Comparison of ENCODE assay signal across 13 cellular contexts in genomic region chr2:11393711-11394236, GRCh38. TPM values are rescaled to one million over a fixed set of nuclear protein-coding genes. Genes with fewer than 3 reads are reported as not detected.
A peak's percentile ranks its signal among the peaks of the same experiment; 100 is the strongest.
DNase-seq lines count a peak whose midpoint lies in the region; ATAC-seq, FAIRE-seq and TF ChIP-seq lines count a peak whose summit lies in the region.
"Had no signal": no experiment of that assay in that cellular context is flagged by ENCODE, and none has a peak within 500 bp of the region (broad histone marks: within the 10 kb centered on the region; RNA-seq: fewer than 3 reads in every experiment).

No MANE protein-coding gene starts in this region.

- H4K91ac ChIP-seq in H1 (replicated peaks; ENCODE audit: insufficient read length, low read length), result no peak overlapping the region

- H3K27ac ChIP-seq in SJSA1, result peak overlapping the region; percentile 95
- no peak overlapping the region for H3K27ac ChIP-seq in H1 (ENCODE audit: low read depth, low read length)
- H3K27ac ChIP-seq in tibial artery, result peak overlapping the region; percentile 73 to 84
- H3K27ac ChIP-seq: neutrophil, VCaP had no signal

- no peak overlapping the region for H2BK15ac ChIP-seq in H1 (ENCODE audit: low read length)

- peaks cover 0 to 2% of the 10 kb centered on the region in 2 experiments for H4K20me1 ChIP-seq in H1 (replicated peaks in 1 of 2; ENCODE audit: control insufficient read depth in 1 of 2, insufficient read depth in 2 of 2, low read length in 2 of 2)

- no peak overlapping the region for H3K4me3 ChIP-seq in SJSA1
- H3K4me3 ChIP-seq in H1 (ENCODE audit: extremely low read depth in 1 of 4, insufficient read depth in 2 of 4, low read depth in 3 of 4, low read length in 4 of 4), result no peak overlapping the region
- peak overlapping the region; percentile 12 to 20 for H3K4me3 ChIP-seq in tibial artery
- H3K4me3 ChIP-seq: body of pancreas had no signal

- H2BK120ac ChIP-seq in H1 (replicated peaks; ENCODE audit: low read depth, low read length), result no peak overlapping the region

- H2AFZ ChIP-seq in H1 (ENCODE audit: low read length), result 0 out of 2 replicates have a peak overlapping the region, but pooled peaks have one; percentile 1

- peak overlapping the region; percentile 55; the same call in 1 of the 2 replicates for H2BK12ac ChIP-seq in H1 (ENCODE audit: low read depth, low read length)

- peaks cover 37% of the 10 kb centered on the region for H3K4me1 Mint-ChIP-seq in mesothelial cell of epicardium

- H3K18ac ChIP-seq in H1 (ENCODE audit: extremely low read depth, low read length), result peak overlapping the region; percentile 53; the same call in 1 of the 2 replicates

- H3K4me2 ChIP-seq in H1 (ENCODE audit: insufficient read depth in 1 of 2, low read depth in 2 of 2, low read length in 2 of 2), result no peak overlapping the region; a peak in 1 of 4 replicates

- H3K23ac ChIP-seq in H1 (ENCODE audit: insufficient read length), result no peak overlapping the region

- H3K14ac ChIP-seq in H1 (ENCODE audit: insufficient read length), result no peak overlapping the region

- H3K27ac Mint-ChIP-seq in mesothelial cell of epicardium, result peak overlapping the region; percentile 92

- H2BK5ac ChIP-seq in H1 (ENCODE audit: low read depth, low read length), result no peak overlapping the region

- DNase-seq in SJSA1 (ENCODE audit: low read depth in 1 of 2, low spot score in 2 of 2), result peak; percentile 80 to 82
- no peak for DNase-seq in H1 (ENCODE audit: low read depth in 1 of 2, low spot score in 2 of 2)
- no peak for DNase-seq in mesothelial cell of epicardium (ENCODE audit: low spot score in 2 of 2, unreplicated experiment in 2 of 2)
- peak in 1 of 2 donors; percentile 64 for DNase-seq in tibial artery
- no peak for DNase-seq in NCI-H146 (lab: John Stamatoyannopoulos, UW)
- DNase-seq: body of pancreas; SIG-M5; stimulated activated naive CD4-positive, alpha-beta T cell treated with Interleukin-2 at 50 U/mL for 16 hours had no signal

- TF ChIP-seq EP300 in H1 (IDR thresholded peaks at IDR 0.05; ENCODE audit: borderline replicate concordance in 1 of 2, low read depth in 2 of 2, low read length in 2 of 2), result no peak

- WGBS in H1 (ENCODE audit: extremely low coverage in 1 of 2, insufficient coverage in 1 of 2, insufficient read length in 1 of 2, insufficient replicate concordance in 2 of 2, low coverage in 1 of 2, low lambda C conversion rate in 2 of 2, missing lambda C conversion rate in 1 of 2), 2 experiments, result 83% methylated on average over 11 of the region's 11 CpGs; no CpG with 5 or more reads in 1 of the 2 experiments

- TF ChIP-seq CTCF in H1 (IDR thresholded peaks at IDR 0.05; ENCODE audit: control extremely low read depth in 1 of 3, insufficient read depth in 1 of 3, low read depth in 1 of 3, low read length in 3 of 3) (no peak), mesothelial cell of epicardium (IDR thresholded peaks at IDR 0.05; ENCODE audit: unreplicated experiment) (no peak), tibial artery (IDR thresholded peaks at IDR 0.05) (no peak)

- CTCF ChIA-PET in H1 (lab: Charles Lee; ENCODE audit: partially characterized antibody), result interaction anchor here (0.7 to 1.8 kb wide), 3 partner anchors 52 to 261 kb away, joined by 3 to 5 read pairs (median 5); a partner anchor contains a TSS

- no peak overlapping the region for H3K56ac ChIP-seq in H1 (replicated peaks; ENCODE audit: insufficient read length, low read depth, low read length)

- H3K27me3 ChIP-seq in SJSA1 (replicated peaks) (no peaks in the 10 kb centered on the region), H1 (replicated peaks in 1 of 4; ENCODE audit: control insufficient read depth in 3 of 4, extremely low read depth in 1 of 4, insufficient read depth in 3 of 4, low read length in 3 of 4) (no peaks in the 10 kb centered on the region), tibial artery (no peaks in the 10 kb centered on the region)
- H3K27me3 ChIP-seq: body of pancreas, neutrophil had no signal

- no peak overlapping the region for H2AK5ac ChIP-seq in H1 (ENCODE audit: low read depth, low read length)

- no peak for TF ChIP-seq RAD21 in H1 (IDR thresholded peaks at IDR 0.05 in 1 of 2, conservative IDR thresholded peaks at IDR 0.05 in 1 of 2; ENCODE audit: low read depth in 2 of 2, low read length in 2 of 2)

- H4K5ac ChIP-seq in H1 (ENCODE audit: insufficient read length, low read depth, low read length), result no peak overlapping the region

- H3K4me1 ChIP-seq in SJSA1 (replicated peaks), result peaks cover 53% of the 10 kb centered on the region
- H3K4me1 ChIP-seq in H1 (replicated peaks in 1 of 4; ENCODE audit: control insufficient read depth in 3 of 4, insufficient read depth in 4 of 4, low read length in 3 of 4), result peaks cover 4 to 20% (median 14%) of the 10 kb centered on the region in 4 experiments
- H3K4me1 ChIP-seq in tibial artery, result peaks cover 0 to 74% (median 60%) of the 10 kb centered on the region in 4 donors

- H3K79me2 ChIP-seq in H1 (ENCODE audit: control insufficient read depth in 1 of 2, insufficient read depth in 2 of 2, low read length in 2 of 2), result no peaks in the 10 kb centered on the region

- no peak overlapping the region for H3K4ac ChIP-seq in H1 (replicated peaks; ENCODE audit: insufficient read length, low read depth, low read length)

- no peaks in the 10 kb centered on the region for H3K27me3 Mint-ChIP-seq in mesothelial cell of epicardium (ENCODE audit: low read depth)

- no peak for FAIRE-seq in H1 (lab: Jason Lieb, UNC)
- FAIRE-seq: keratinocyte had no signal

- intact Hi-C loops in tibial artery (cut with DNase I; ENCODE audit: low total_unique reads), result no loop called here

- no peaks in the 10 kb centered on the region for H3K23me2 ChIP-seq in H1 (ENCODE audit: low read depth, low read length)

- no peak overlapping the region for H3K4me3 Mint-ChIP-seq in mesothelial cell of epicardium

- no peak overlapping the region for H3K9ac ChIP-seq in H1 (replicated peaks in 1 of 4; ENCODE audit: extremely low read depth in 1 of 4, low read depth in 3 of 4, low read length in 3 of 4)

- TF ChIP-seq POLR2A in H1 (IDR thresholded peaks at IDR 0.05; ENCODE audit: control extremely low read depth in 1 of 2, low read depth in 2 of 2, low read length in 2 of 2), result no peak

- H3K36me3 Mint-ChIP-seq in mesothelial cell of epicardium, result no peaks in the 10 kb centered on the region

- H3K9me3 ChIP-seq in SJSA1 (replicated peaks) (no peaks in the 10 kb centered on the region), H1 (ENCODE audit: insufficient read depth in 2 of 2, low read depth in 1 of 2, low read length in 1 of 2) (no peaks in the 10 kb centered on the region), tibial artery (no peaks in the 10 kb centered on the region)
- H3K9me3 ChIP-seq: body of pancreas, neutrophil had no signal

- ATAC-seq in GM18867 (IDR thresholded peaks at IDR 0.05; ENCODE audit: unreplicated experiment), result no peak
- ATAC-seq in GM18861 (IDR thresholded peaks at IDR 0.05; ENCODE audit: unreplicated experiment), result no peak
- ATAC-seq: body of pancreas had no signal

- no peaks in the 10 kb centered on the region for H3K36me3 ChIP-seq in SJSA1
- no peaks in the 10 kb centered on the region for H3K36me3 ChIP-seq in H1 (ENCODE audit: control insufficient read depth in 2 of 4, insufficient read depth in 4 of 4, low read length in 3 of 4)
- H3K36me3 ChIP-seq in tibial artery, result no peaks in the 10 kb centered on the region
- H3K36me3 ChIP-seq: neutrophil had no signal

- no peak overlapping the region for H2BK20ac ChIP-seq in H1 (ENCODE audit: low read length)

- no peak overlapping the region for H4K8ac ChIP-seq in H1 (ENCODE audit: extremely low read depth, insufficient read depth, low read length)

- H3K9me3 Mint-ChIP-seq in mesothelial cell of epicardium, result no peaks in the 10 kb centered on the region

- no peaks in the 10 kb centered on the region for H3K79me1 ChIP-seq in H1 (ENCODE audit: low read depth, low read length)

- POLR2A ChIA-PET in H1 (lab: Charles Lee; ENCODE audit: partially characterized antibody), result interaction anchor here (1.7 kb wide), 1 partner anchor 10 kb away, joined by 3 read pairs; no protein-coding TSS in a partner anchor

TF ChIP-seq in H1, 55 proteins besides CTCF, POLR2A, EP300 and RAD21 (continues in another document):
- no peak for TF ChIP-seq TAF7 (optimal IDR thresholded peaks at IDR 0.05; ENCODE audit: borderline replicate concordance, low read depth, low read length)
- TF ChIP-seq, protein P1, sequence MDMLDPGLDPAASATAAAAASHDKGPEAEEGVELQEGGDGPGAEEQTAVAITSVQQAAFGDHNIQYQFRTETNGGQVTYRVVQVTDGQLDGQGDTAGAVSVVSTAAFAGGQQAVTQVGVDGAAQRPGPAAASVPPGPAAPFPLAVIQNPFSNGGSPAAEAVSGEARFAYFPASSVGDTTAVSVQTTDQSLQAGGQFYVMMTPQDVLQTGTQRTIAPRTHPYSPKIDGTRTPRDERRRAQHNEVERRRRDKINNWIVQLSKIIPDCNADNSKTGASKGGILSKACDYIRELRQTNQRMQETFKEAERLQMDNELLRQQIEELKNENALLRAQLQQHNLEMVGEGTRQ (IDR thresholded peaks at IDR 0.05; ENCODE audit: low read length), result no peak
- no peak for TF ChIP-seq ASH2L (IDR thresholded peaks at IDR 0.05; ENCODE audit: low read length)
- no peak for TF ChIP-seq YY1 (IDR thresholded peaks at IDR 0.05; ENCODE audit: low read depth, low read length)
- no peak for TF ChIP-seq CBX5 (IDR thresholded peaks at IDR 0.05; ENCODE audit: low read depth, low read length)
- TF ChIP-seq HDAC2 (IDR thresholded peaks at IDR 0.05; ENCODE audit: borderline replicate concordance in 1 of 2, low read depth in 2 of 2, low read length in 2 of 2), result no peak
- TF ChIP-seq RNF2 (IDR thresholded peaks at IDR 0.05; ENCODE audit: borderline replicate concordance, low read depth, low read length, missing control alignments, poor library complexity, severe bottlenecking), result no peak
- no peak for TF ChIP-seq TEAD4 (IDR thresholded peaks at IDR 0.05; ENCODE audit: low read depth, low read length)
- TF ChIP-seq SIN3A (conservative IDR thresholded peaks at IDR 0.05 in 1 of 2, IDR thresholded peaks at IDR 0.05 in 1 of 2; ENCODE audit: low read depth in 1 of 2, low read length in 2 of 2), result no peak
- no peak for TF ChIP-seq RXRA (IDR thresholded peaks at IDR 0.05; ENCODE audit: insufficient read depth, low read depth, low read length)
- no peak for TF ChIP-seq POU5F1 (IDR thresholded peaks at IDR 0.05; ENCODE audit: low read depth, low read length)

RNA-seq across cellular contexts. Expression of gene ROCK2, which starts 49.3 kb away (rescaled TPM):
- total RNA-seq in SJSA1 (2014; rRNA removed; shearing (Covaris generic)), result 56.0 and 79.3 TPM in 2 replicates
- total RNA-seq in H1 (2021; fragmentation: NEBNext Ultra II Directional; extraction: Animal tissue kit (Norgen Biotek cat#: 25700)), result 28.8 and 29.0 TPM in 2 replicates
- 1.7 and 2.7 TPM in 2 replicates for polyA plus RNA-seq in H1 (2011; rRNA removed)
- polyA plus RNA-seq in H1 (2011; cell fraction: cytosol; rRNA removed), result 3.5 TPM
- 1.8 TPM for polyA plus RNA-seq in H1 (2011; cell fraction: nucleus; rRNA removed)
- polyA plus RNA-seq in H1 (2012, experiment 1 of 2), result 5.7 to 15.7 TPM (median 8.3 TPM) in 4 replicates
- 0.45 TPM for polyA plus RNA-seq in H1 (2012, experiment 2 of 2)
- 15.7 TPM for polyA plus RNA-seq in H1 (2013, experiment 1 of 2)
- polyA plus RNA-seq in H1 (2013, experiment 2 of 2), result 15.4 TPM
- 12.8 and 13.4 TPM in 2 replicates for polyA minus RNA-seq in H1 (2011; rRNA and poly(A)+ RNA removed)
- polyA minus RNA-seq in H1 (2011; cell fraction: cytosol; rRNA and poly(A)+ RNA removed), result 12.6 TPM
- polyA minus RNA-seq in H1 (2011; cell fraction: nucleus; rRNA and poly(A)+ RNA removed), result 23.3 TPM
- total RNA-seq in mesothelial cell of epicardium, result 37.5 to 46.3 TPM (median 45.4 TPM) in 3 replicates

Comparison
In these comparisons a context has a peak if more than half of its experiments do, and no peak if none do; other contexts are left out.
1. DNase-seq: peak in SJSA1 (2 of 2); none in H1 (0 of 2), mesothelial cell of epicardium (0 of 2) and NCI-H146 (single experiment).
2. H3K4me3 ChIP-seq: peak in tibial artery (2 of 2); none in SJSA1 (single experiment) and H1 (0 of 4).